In genomic region chr16:74107795-74108610, GRCh38 we compare ENCODE assay signal across 8 cellular contexts.
DNase-seq lines count a peak whose midpoint lies in the region; ATAC-seq and TF ChIP-seq lines count a peak whose summit lies in the region.
"Had no signal": no experiment of that assay in that cellular context is flagged by ENCODE, and none has a peak within 500 bp of the region (broad histone marks: within the 10 kb centered on the region; RNA-seq: fewer than 3 reads in every experiment).

No MANE protein-coding gene starts in this region.

- H3F3A ChIP-seq in DOHH2 (ENCODE audit: control insufficient read depth, insufficient read depth): no peaks in the 10 kb centered on the region

- H3K4me1 ChIP-seq in DOHH2 (ENCODE audit: control insufficient read depth, low read length) (no peaks in the 10 kb centered on the region), endodermal cell (ENCODE audit: control insufficient read depth, insufficient read depth, low read length) (no peaks in the 10 kb centered on the region)

- H3K79me2 ChIP-seq in DOHH2 (ENCODE audit: control insufficient read depth, low read length): no peaks in the 10 kb centered on the region

- no peaks in the 10 kb centered on the region for H3K27me3 ChIP-seq in DOHH2 (ENCODE audit: control insufficient read depth, low read length)
- H3K27me3 ChIP-seq in endodermal cell (ENCODE audit: control insufficient read depth, insufficient read depth, low read length, poor library complexity, severe bottlenecking): peaks cover 9% of the 10 kb centered on the region
- H3K27me3 ChIP-seq: suprapubic skin had no signal

- no peaks in the 10 kb centered on the region for H3K36me3 ChIP-seq in DOHH2 (ENCODE audit: control insufficient read depth, low read length)
- H3K36me3 ChIP-seq in endodermal cell (ENCODE audit: control insufficient read depth, insufficient read depth, low read length): no peaks in the 10 kb centered on the region
- H3K36me3 ChIP-seq: suprapubic skin had no signal

- peak; percentile 57 for DNase-seq in HT1080 (ENCODE audit: low read depth)
- DNase-seq in T-cell: peak in 12 of 34 experiments; percentile 1 to 17 (median 4)
- DNase-seq in endodermal cell: peak; percentile 91
- DNase-seq in omental fat pad (ENCODE audit: low spot score): no peak
- no peak for DNase-seq in NCI-H774 (lab: John Stamatoyannopoulos, UW)

- CTCF ChIA-PET in T-cell (lab: Charles Lee): interaction anchor here in 1 of 2 donors (0.6 kb wide), 1 partner anchor 151 kb away, joined by 3 read pairs; no protein-coding TSS in a partner anchor

- H3K4me1 Mint-ChIP-seq in T-cell: peaks cover 3 to 9% (median 8%) of the 10 kb centered on the region in 3 donors
- H3K4me1 Mint-ChIP-seq in endodermal cell: peaks cover 5% of the 10 kb centered on the region

- H3K27ac ChIP-seq in DOHH2 (ENCODE audit: low read depth, low read length) (no peak overlapping the region), endodermal cell (ENCODE audit: low read depth, low read length) (no peak overlapping the region)
- H3K27ac ChIP-seq: suprapubic skin had no signal

- H3K9me3 ChIP-seq in DOHH2 (ENCODE audit: control insufficient read depth, insufficient read depth, low read length) (no peaks in the 10 kb centered on the region), endodermal cell (ENCODE audit: control insufficient read depth, low read length) (peaks cover 2% of the 10 kb centered on the region)
- H3K9me3 ChIP-seq: suprapubic skin had no signal

- no peaks in the 10 kb centered on the region for H3K9me3 Mint-ChIP-seq in T-cell
- no peaks in the 10 kb centered on the region for H3K9me3 Mint-ChIP-seq in endodermal cell

- H3K4me2 ChIP-seq in DOHH2 (ENCODE audit: low read length): no peak overlapping the region

- TF ChIP-seq CTCF in DOHH2 (IDR thresholded peaks at IDR 0.05; ENCODE audit: low read depth, low read length, poor library complexity, severe bottlenecking) (peak; percentile 77), endodermal cell (conservative IDR thresholded peaks at IDR 0.05) (peak; percentile 93), omental fat pad (IDR thresholded peaks at IDR 0.05) (no peak)

- ATAC-seq in GM19372 (IDR thresholded peaks at IDR 0.05; ENCODE audit: low read depth, unreplicated experiment) (peak; percentile 65), T-cell (replicated peaks in 1 of 4) (peak in 1 of 4 experiments; percentile 16), omental fat pad (ENCODE audit: low FRiP score) (peak; percentile 75)

- no peak overlapping the region for H3K4me3 ChIP-seq in DOHH2 (ENCODE audit: low read length)
- no peak overlapping the region for H3K4me3 ChIP-seq in endodermal cell (ENCODE audit: low read length)
- H3K4me3 ChIP-seq: suprapubic skin had no signal

- 64 to 72% methylated on average over 13 to 18 of the region's 18 CpGs for WGBS in endodermal cell (ENCODE audit: insufficient coverage in 1 of 2, insufficient read length in 1 of 2), 2 experiments

- H3K9me2 ChIP-seq in DOHH2 (replicated peaks; ENCODE audit: control insufficient read depth, low read length): no peaks in the 10 kb centered on the region

- H3K27ac Mint-ChIP-seq in T-cell: no peak overlapping the region
- no peak overlapping the region for H3K27ac Mint-ChIP-seq in endodermal cell

- H4K20me1 ChIP-seq in DOHH2 (ENCODE audit: control insufficient read depth, insufficient read depth, low read depth, low read length): no peaks in the 10 kb centered on the region

- H3K4me3 Mint-ChIP-seq in T-cell (peak overlapping the region; percentile 25 to 44 (median 40)), endodermal cell (no peak overlapping the region)

- H3K27me3 Mint-ChIP-seq in T-cell (no peaks in the 10 kb centered on the region), endodermal cell (ENCODE audit: insufficient read depth) (peaks cover 37% of the 10 kb centered on the region)

- POLR2A ChIA-PET in T-cell (lab: Charles Lee): interaction anchor here in 1 of 2 donors (0.6 kb wide), 1 partner anchor 573 kb away, joined by 3 read pairs; no protein-coding TSS in a partner anchor

- H3K36me3 Mint-ChIP-seq in T-cell (no peaks in the 10 kb centered on the region), endodermal cell (ENCODE audit: low read depth) (no peaks in the 10 kb centered on the region)

- H3K9ac ChIP-seq in endodermal cell (ENCODE audit: extremely low read depth, low read length, poor library complexity, severe bottlenecking): no peak overlapping the region

Comparison
In these comparisons a context has a peak if more than half of its experiments do, and no peak if none do; other contexts are left out.
1. CTCF ChIP-seq: peak in DOHH2 (single experiment) and endodermal cell (single experiment); none in omental fat pad (0 of 3).
2. DNase-seq: peak in HT1080 (single experiment) and endodermal cell (single experiment); none in omental fat pad (single experiment) and NCI-H774 (single experiment).